Comparison of ENCODE assay signal across 9 cellular contexts in genomic region chr1:236425031-236425663, GRCh38.
DNase-seq lines count a peak whose midpoint lies in the region; ATAC-seq lines count a peak whose summit lies in the region.
"Had no signal": no experiment of that assay in that cellular context is flagged by ENCODE, and none has a peak within 500 bp of the region (broad histone marks: within the 10 kb centered on the region; RNA-seq: fewer than 3 reads in every experiment).

No MANE protein-coding gene starts in this region.

- no peak overlapping the region for H3K27ac Mint-ChIP-seq in T-helper 2 cell treated with Interferon-gamma antibody and Interleukin-4, amounts not matched to agents 5 μg/mL and 100 μg/mL, for 36 hours

- no peak overlapping the region for H3K4me3 Mint-ChIP-seq in T-helper 2 cell treated with Interferon-gamma antibody and Interleukin-4, amounts not matched to agents 5 μg/mL and 100 μg/mL, for 36 hours

- no peaks in the 10 kb centered on the region for H3K9me3 Mint-ChIP-seq in T-helper 2 cell treated with Interferon-gamma antibody and Interleukin-4, amounts not matched to agents 5 μg/mL and 100 μg/mL, for 36 hours

- peaks cover 23% of the 10 kb centered on the region for H3K36me3 Mint-ChIP-seq in T-helper 2 cell treated with Interferon-gamma antibody and Interleukin-4, amounts not matched to agents 5 μg/mL and 100 μg/mL, for 36 hours (ENCODE audit: low read depth)

- peak; percentile 96 for ATAC-seq in GM18909 (IDR thresholded peaks at IDR 0.05; ENCODE audit: poor library complexity, unreplicated experiment)
- ATAC-seq in HG02938 (IDR thresholded peaks at IDR 0.05; ENCODE audit: unreplicated experiment) = peak; percentile 84

- no peaks in the 10 kb centered on the region for H3K27me3 Mint-ChIP-seq in T-helper 2 cell treated with Interferon-gamma antibody and Interleukin-4, amounts not matched to agents 5 μg/mL and 100 μg/mL, for 36 hours (ENCODE audit: low read depth)

- DNase-seq in ELF-1 (ENCODE audit: low read depth, low spot score) (peak; percentile 7), NCI-H187 (lab: John Stamatoyannopoulos, UW) (no peak), T1000 (lab: John Stamatoyannopoulos, UW) (no peak), NAMALWA (ENCODE audit: low spot score) (no peak), D341Med (ENCODE audit: low spot score) (no peak)
- DNase-seq in T-helper 2 cell treated with Interferon-gamma antibody and Interleukin-4, amounts not matched to agents 5 μg/mL and 100 μg/mL, for 36 hours (ENCODE audit: low spot score) = peak; percentile 33
- DNase-seq: pancreas had no signal

- H3K4me1 Mint-ChIP-seq in T-helper 2 cell treated with Interferon-gamma antibody and Interleukin-4, amounts not matched to agents 5 μg/mL and 100 μg/mL, for 36 hours (ENCODE audit: low read depth) = peaks cover 15% of the 10 kb centered on the region

Comparison
In these comparisons a context has a peak if more than half of its experiments do, and no peak if none do; other contexts are left out.
1. DNase-seq: peak in ELF-1 (single experiment) and T-helper 2 cell treated with Interferon-gamma antibody and Interleukin-4, amounts not matched to agents 5 μg/mL and 100 μg/mL, for 36 hours (single experiment); none in NCI-H187 (0 of 2), T1000 (single experiment), NAMALWA (single experiment) and D341Med (single experiment).